ENCODE assay signal across 22 cellular contexts in genomic region chr5:14181299-14181968, GRCh38.
DNase-seq lines count a peak whose midpoint lies in the region; ATAC-seq and TF ChIP-seq lines count a peak whose summit lies in the region.
"Had no signal": no experiment of that assay in that cellular context is flagged by ENCODE, and none has a peak within 500 bp of the region (broad histone marks: within the 10 kb centered on the region; RNA-seq: fewer than 3 reads in every experiment).

No MANE protein-coding gene starts in this region.

- ATAC-seq in HG02970 (IDR thresholded peaks at IDR 0.05; ENCODE audit: low FRiP score, unreplicated experiment) (no peak), GM18873 (IDR thresholded peaks at IDR 0.05; ENCODE audit: low FRiP score, unreplicated experiment) (no peak)
- ATAC-seq: activated CD8-positive, alpha-beta T cell treated with anti-CD3 and anti-CD28 coated beads, Interleukin-2, amount 10 ng/mL, durations not matched to agents 7 days and 5 days; left cardiac atrium; pancreas had no signal

- H3K36me3 ChIP-seq in brain microvascular endothelial cell (replicated peaks): no peaks in the 10 kb centered on the region
- no peaks in the 10 kb centered on the region for H3K36me3 ChIP-seq in muscle layer of colon (ENCODE audit: insufficient read depth, low read length)
- H3K36me3 ChIP-seq in tibial artery: no peaks in the 10 kb centered on the region
- H3K36me3 ChIP-seq: pancreas, Peyer's patch, upper lobe of left lung had no signal

- peak; percentile 53 for DNase-seq in DMS 273 (lab: John Stamatoyannopoulos, UW; ENCODE audit: unreplicated experiment)
- DNase-seq in DMS 273 treated with DMSO at 0.1 percent for 48 hours (lab: John Stamatoyannopoulos, UW): no peak
- no peak for DNase-seq in brain microvascular endothelial cell
- DNase-seq in tibial artery: no peak
- DNase-seq in GM10266 (ENCODE audit: extremely low spot score): no peak
- DNase-seq: activated CD8-positive, alpha-beta T cell treated with anti-CD3 and anti-CD28 coated beads, Interleukin-2, amount 10 ng/mL, durations not matched to agents 7 days and 5 days; activated T-cell treated with anti-CD3 and anti-CD28 coated beads, Interleukin-2, amount 50 U/mL, for 48 hours; DMS79; H7; hippocampal formation; Karpas-422; left cardiac atrium; NCI-H1105 treated with DMSO at 0.1 percent for 48 hours; NCI-H82; pancreas; Peyer's patch; upper lobe of left lung had no signal

- intact Hi-C loops in tibial artery (cut with DNase I; ENCODE audit: low total_unique reads): no loop called here

- peak overlapping the region; percentile 2 for H3K27ac ChIP-seq in brain microvascular endothelial cell
- peak overlapping the region; percentile 41 for H3K27ac ChIP-seq in muscle layer of colon (ENCODE audit: low read depth, low read length)
- H3K27ac ChIP-seq in tibial artery: peak overlapping the region; percentile 89 to 90
- H3K27ac ChIP-seq: 22Rv1, C4-2B, pancreas, upper lobe of left lung had no signal

- H3K9me3 ChIP-seq in muscle layer of colon (ENCODE audit: low read length) (no peaks in the 10 kb centered on the region), tibial artery (no peaks in the 10 kb centered on the region)
- H3K9me3 ChIP-seq: pancreas, Peyer's patch, upper lobe of left lung had no signal

- H3K27me3 ChIP-seq in brain microvascular endothelial cell (replicated peaks): no peaks in the 10 kb centered on the region
- H3K27me3 ChIP-seq in muscle layer of colon (ENCODE audit: control insufficient read depth in 1 of 2, insufficient read depth in 2 of 2, low read length in 2 of 2): no peaks in the 10 kb centered on the region
- no peaks in the 10 kb centered on the region for H3K27me3 ChIP-seq in tibial artery
- H3K27me3 ChIP-seq: pancreas, Peyer's patch, upper lobe of left lung had no signal

- no peak overlapping the region for H3K9ac ChIP-seq in muscle layer of colon (ENCODE audit: low read length)

- H3K4me3 ChIP-seq in brain microvascular endothelial cell (ENCODE audit: low read depth, low read length) (no peak overlapping the region), muscle layer of colon (ENCODE audit: low read depth in 1 of 2, low read length in 2 of 2) (no peak overlapping the region), tibial artery (no peak overlapping the region)
- H3K4me3 ChIP-seq: pancreas, Peyer's patch, upper lobe of left lung had no signal

- TF ChIP-seq CTCF in brain microvascular endothelial cell (IDR thresholded peaks at IDR 0.05; ENCODE audit: low read depth, low read length, missing control alignments) (no peak), tibial artery (IDR thresholded peaks at IDR 0.05) (no peak), GM10266 (IDR thresholded peaks at IDR 0.05; ENCODE audit: control insufficient read depth, insufficient read depth, low read depth, missing control alignments) (no peak)

- H3K4me1 ChIP-seq in muscle layer of colon (ENCODE audit: insufficient read depth, low read length) (peaks cover 84% of the 10 kb centered on the region), tibial artery (peaks cover 0 to 98% (median 61%) of the 10 kb centered on the region in 4 donors)

- in situ Hi-C loops in brain microvascular endothelial cell (cut with HindIII; ENCODE audit: low pct_ligation_motif_present, low sequenced_read_pairs): no loop called here

Comparison
In these comparisons a context has a peak if more than half of its experiments do, and no peak if none do; other contexts are left out.
1. H3K27ac ChIP-seq: peak in every context shown above with its lines; median percentile 90 in tibial artery; 41 in muscle layer of colon; 2 in brain microvascular endothelial cell.